Comparison of ENCODE assay signal across 18 cellular contexts in the genomic region with DNA sequence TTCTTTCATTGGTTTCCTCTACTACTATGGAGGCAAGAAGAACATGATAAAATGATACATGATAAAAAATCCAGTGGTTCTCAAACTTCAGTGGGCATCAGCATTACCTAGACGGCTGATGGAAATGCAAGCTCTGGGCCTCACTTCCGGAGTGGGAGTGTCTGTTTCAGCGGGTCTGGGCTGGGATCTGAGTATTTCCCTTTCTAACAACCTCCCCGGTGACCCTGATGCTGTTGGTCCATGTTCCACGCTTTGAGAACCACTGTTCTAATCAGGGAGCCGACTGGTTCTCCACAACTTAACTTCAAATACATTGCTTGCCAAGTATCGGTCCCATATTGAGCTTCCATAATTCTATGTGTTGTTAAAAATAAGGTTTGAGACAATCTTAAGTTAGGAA.
"Had no signal": no experiment of that assay in that cellular context is flagged by ENCODE, and none has a peak within 500 bp of the region (broad histone marks: within the 10 kb centered on the region; RNA-seq: fewer than 3 reads in every experiment).

No MANE protein-coding gene starts in this region.

- H3K27me3 Mint-ChIP-seq: naive thymus-derived CD4-positive, alpha-beta T cell had no signal

- H3K36me3 ChIP-seq: neutrophil, sigmoid colon, stomach, thoracic aorta, transverse colon had no signal

- H3K27me3 ChIP-seq: foreskin keratinocyte, hepatocyte, neutrophil, sigmoid colon, stomach, transverse colon had no signal

- H2AFZ ChIP-seq: hepatocyte had no signal

- DNase-seq: dermis blood vessel endothelial cell; erythroblast; head of caudate nucleus; left colon; left ventricle myocardium superior; naive thymus-derived CD4-positive, alpha-beta T cell; sigmoid colon; stimulated activated CD4-positive, alpha-beta T cell treated with anti-CD3 and anti-CD28 coated beads, Interleukin-2, amount 100 ng/mL, for 24 hours; stimulated activated naive CD4-positive, alpha-beta T cell; stomach; substantia nigra; transverse colon had no signal

- H3K79me2 ChIP-seq: hepatocyte had no signal

- H3K4me1 ChIP-seq: foreskin keratinocyte, sigmoid colon, stomach, transverse colon had no signal

- H3K27ac Mint-ChIP-seq: naive thymus-derived CD4-positive, alpha-beta T cell had no signal

- H3K27ac ChIP-seq: foreskin keratinocyte, neutrophil, sigmoid colon, skin epidermis, stomach, thoracic aorta, transverse colon had no signal

- H3K4me3 Mint-ChIP-seq: naive thymus-derived CD4-positive, alpha-beta T cell had no signal

- H3K4me1 Mint-ChIP-seq: naive thymus-derived CD4-positive, alpha-beta T cell had no signal

- H3K36me3 Mint-ChIP-seq: naive thymus-derived CD4-positive, alpha-beta T cell had no signal

- H3K9me3 ChIP-seq: neutrophil, sigmoid colon, stomach, thoracic aorta, transverse colon had no signal

- H3K4me2 ChIP-seq: hepatocyte had no signal

- H3K4me3 ChIP-seq: hepatocyte, lung, sigmoid colon, skin epidermis, stomach, thoracic aorta, transverse colon had no signal

- ATAC-seq: left colon; left ventricle myocardium superior; naive thymus-derived CD4-positive, alpha-beta T cell had no signal
